In genomic region chr3:72347819-72348319, GRCh38 we compare ENCODE assay signal across 8 cellular contexts.
DNase-seq lines count a peak whose midpoint lies in the region; ATAC-seq and FAIRE-seq lines count a peak whose summit lies in the region.

No MANE protein-coding gene starts in this region.

- H3K36me3 Mint-ChIP-seq in immature natural killer cell, result no peaks in the 10 kb centered on the region

- peak; percentile 62 for ATAC-seq in GM21526 (IDR thresholded peaks at IDR 0.05; ENCODE audit: low FRiP score, unreplicated experiment)

- peaks cover 0 to 6% (median 0%) of the 10 kb centered on the region in 11 experiments; a peak in 1 of 22 replicates for H3K27me3 ChIP-seq in BLaER1 treated with 17β-estradiol and CSF1 and Interleukin-3, amounts not matched to agents 10 nM and 100 nM

- H3K27ac ChIP-seq in BLaER1 treated with 17β-estradiol and CSF1 and Interleukin-3, amounts not matched to agents 10 nM and 100 nM, result peak overlapping the region in 10 of 11 experiments; percentile 0 to 75 (median 61); a peak in 17 of 22 replicates

- DNase-seq in RCC 7860 (ENCODE audit: low spot score) (peak; percentile 74), amniotic epithelial cell (ENCODE audit: low read depth) (peak; percentile 53), immature natural killer cell (peak; percentile 25 to 82 (median 69)), 8988T (no peak), OCI-M2 (lab: John Stamatoyannopoulos, UW; ENCODE audit: unreplicated experiment) (no peak)
- DNase-seq in stimulated activated CD4-positive, alpha-beta T cell treated with anti-CD3 and anti-CD28 coated beads, Interleukin-4, amount 100 ng/mL, for 1 hour, result peak; percentile 58

- peaks cover 62 to 65% of the 10 kb centered on the region in 2 donors for H3K4me1 Mint-ChIP-seq in immature natural killer cell

- H3K4me2 ChIP-seq in BLaER1 treated with 17β-estradiol and CSF1 and Interleukin-3, amounts not matched to agents 10 nM and 100 nM, result peak overlapping the region; percentile 70 to 87 (median 82)

- peak; percentile 74 for FAIRE-seq in RCC 7860 (lab: Jason Lieb, UNC)

- no peaks in the 10 kb centered on the region for H3K9me3 Mint-ChIP-seq in immature natural killer cell

- peaks cover 5 to 7% (median 7%) of the 10 kb centered on the region in 3 donors for H3K27me3 Mint-ChIP-seq in immature natural killer cell (ENCODE audit: low read depth in 3 of 3)

- peak overlapping the region in 4 of 6 donors; percentile 60 to 79 (median 78) for H3K27ac Mint-ChIP-seq in immature natural killer cell

- H4K20me1 ChIP-seq in BLaER1 treated with 17β-estradiol and CSF1 and Interleukin-3, amounts not matched to agents 10 nM and 100 nM, result no peaks in the 10 kb centered on the region

- H3K4me3 Mint-ChIP-seq in immature natural killer cell, result peak overlapping the region; percentile 41 to 77 (median 71)

- 0 out of 22 replicates have a peak, but pooled peaks cover 0 to 4% (median 0%) of the 10 kb centered on the region in 11 experiments for H3K9me3 ChIP-seq in BLaER1 treated with 17β-estradiol and CSF1 and Interleukin-3, amounts not matched to agents 10 nM and 100 nM (replicated peaks in 1 of 11)

- peak overlapping the region in 9 of 11 experiments; percentile 15 to 65 (median 58); a peak in 15 of 22 replicates for H3K9ac ChIP-seq in BLaER1 treated with 17β-estradiol and CSF1 and Interleukin-3, amounts not matched to agents 10 nM and 100 nM

- peaks cover 61 to 68% (median 65%) of the 10 kb centered on the region in 10 experiments for H3K4me1 ChIP-seq in BLaER1 treated with 17β-estradiol and CSF1 and Interleukin-3, amounts not matched to agents 10 nM and 100 nM

- no peaks in the 10 kb centered on the region for H3K36me3 ChIP-seq in BLaER1 treated with 17β-estradiol and CSF1 and Interleukin-3, amounts not matched to agents 10 nM and 100 nM

- H3K4me3 ChIP-seq in BLaER1 treated with 17β-estradiol and CSF1 and Interleukin-3, amounts not matched to agents 10 nM and 100 nM, result peak overlapping the region in 4 of 10 experiments; percentile 23 to 37 (median 25); a peak in 3 of 20 replicates

Comparison
In these comparisons a context has a peak if more than half of its experiments do, and no peak if none do; other contexts are left out.
1. DNase-seq: peak in RCC 7860 (single experiment), amniotic epithelial cell (single experiment), immature natural killer cell (3 of 3) and stimulated activated CD4-positive, alpha-beta T cell treated with anti-CD3 and anti-CD28 coated beads, Interleukin-4, amount 100 ng/mL, for 1 hour (single experiment); none in 8988T (single experiment) and OCI-M2 (single experiment).